Comparison of ENCODE assay signal across 8 cellular contexts in genomic region chr9:129823163-129823933, GRCh38. TPM values are rescaled to one million over a fixed set of nuclear protein-coding genes. Genes with fewer than 3 reads are reported as not detected.
DNase-seq lines count a peak whose midpoint lies in the region; ATAC-seq and TF ChIP-seq lines count a peak whose summit lies in the region.

No MANE protein-coding gene starts in this region.

- peaks cover 45% of the 10 kb centered on the region for H3K36me3 Mint-ChIP-seq in CD8-positive, alpha-beta T cell
- peaks cover 46% of the 10 kb centered on the region for H3K36me3 Mint-ChIP-seq in endodermal cell (ENCODE audit: low read depth)

- peaks cover 9% of the 10 kb centered on the region for H3K4me1 ChIP-seq in CD8-positive, alpha-beta T cell (ENCODE audit: insufficient read depth, low read length)
- H3K4me1 ChIP-seq in HCT116 (ENCODE audit: control insufficient read depth in 1 of 2, insufficient read depth in 2 of 2, low read length in 2 of 2) (peaks cover 0 to 7% of the 10 kb centered on the region in 2 experiments; a peak in 2 of 4 replicates), endodermal cell (ENCODE audit: control insufficient read depth, insufficient read depth, low read length) (no peaks in the 10 kb centered on the region), mucosa of rectum (ENCODE audit: control insufficient read depth in 2 of 2, insufficient read depth in 2 of 2, low read length in 2 of 2) (peaks cover 3 to 7% of the 10 kb centered on the region in 2 donors)

- H3K9me2 ChIP-seq in HCT116 (ENCODE audit: insufficient read depth) = no peaks in the 10 kb centered on the region

- H4K20me1 ChIP-seq in HCT116 (ENCODE audit: insufficient read depth) = no peaks in the 10 kb centered on the region

- peaks cover 25% of the 10 kb centered on the region for H3K36me3 ChIP-seq in CD8-positive, alpha-beta T cell (ENCODE audit: insufficient read depth, low read length)
- peaks cover 13 to 14% of the 10 kb centered on the region in 2 experiments; a peak in 3 of 4 replicates for H3K36me3 ChIP-seq in HCT116 (ENCODE audit: control insufficient read depth in 1 of 2, insufficient read depth in 2 of 2, low read length in 2 of 2)
- peaks cover 40% of the 10 kb centered on the region for H3K36me3 ChIP-seq in SK-N-MC (ENCODE audit: insufficient read depth, low read length)
- H3K36me3 ChIP-seq in endodermal cell (ENCODE audit: control insufficient read depth, insufficient read depth, low read length) = peaks cover 50% of the 10 kb centered on the region
- H3K36me3 ChIP-seq in mucosa of rectum (ENCODE audit: control insufficient read depth in 2 of 2, insufficient read depth in 2 of 2, low read length in 2 of 2) = peaks cover 23 to 38% of the 10 kb centered on the region in 2 donors

- POLR2A ChIA-PET in CD8-positive, alpha-beta T cell (lab: Charles Lee) = interaction anchor here (1.2 to 3.6 kb wide), 2 partner anchors 11 to 20 kb away, joined by 3 to 9 read pairs; partner anchors contain the start of genes C9orf78, TOR1B and USP20
- POLR2A ChIA-PET in HCT116 (lab: Charles Lee) = no interaction called here

- H3K27me3 ChIP-seq in CD8-positive, alpha-beta T cell (ENCODE audit: insufficient read depth, low read length) = no peaks in the 10 kb centered on the region
- no peaks in the 10 kb centered on the region for H3K27me3 ChIP-seq in HCT116 (ENCODE audit: insufficient read depth, low read length)
- no peaks in the 10 kb centered on the region for H3K27me3 ChIP-seq in endodermal cell (ENCODE audit: control insufficient read depth, insufficient read depth, low read length, poor library complexity, severe bottlenecking)
- H3K27me3 ChIP-seq in mucosa of rectum (ENCODE audit: control insufficient read depth in 2 of 2, insufficient read depth in 2 of 2, low read length in 2 of 2) = no peaks in the 10 kb centered on the region

- peak overlapping the region; percentile 53 for H3K27ac ChIP-seq in CD8-positive, alpha-beta T cell (ENCODE audit: low read depth, low read length)
- peak overlapping the region; percentile 83; the same call in 1 of the 2 replicates for H3K27ac ChIP-seq in HCT116 (ENCODE audit: low read depth, low read length)
- H3K27ac ChIP-seq in SK-N-MC = no peak overlapping the region
- no peak overlapping the region for H3K27ac ChIP-seq in endodermal cell (ENCODE audit: low read depth, low read length)
- peak overlapping the region; percentile 57 to 76 for H3K27ac ChIP-seq in mucosa of rectum (ENCODE audit: low read depth in 2 of 2, low read length in 2 of 2)

- no peaks in the 10 kb centered on the region for H3K27me3 Mint-ChIP-seq in CD8-positive, alpha-beta T cell (ENCODE audit: low read depth)
- H3K27me3 Mint-ChIP-seq in endodermal cell (ENCODE audit: insufficient read depth) = no peaks in the 10 kb centered on the region

- no peak overlapping the region for H2AFZ ChIP-seq in HCT116 (ENCODE audit: low read depth, low read length, poor library complexity, severe bottlenecking)

- peaks cover 11% of the 10 kb centered on the region for H3K79me2 ChIP-seq in HCT116 (ENCODE audit: insufficient read depth, low read length)

- RAD21 ChIA-PET in HCT116 (lab: Charles Lee; ENCODE audit: low non-redundant PET in 1 of 2, low total read pairs in 2 of 2, uncharacterized antibody in 2 of 2, unreplicated experiment in 2 of 2) = no interaction called here

- H3K9me3 ChIP-seq in CD8-positive, alpha-beta T cell (ENCODE audit: low read length) = no peaks in the 10 kb centered on the region
- H3K9me3 ChIP-seq in HCT116 (ENCODE audit: control insufficient read depth in 1 of 2, insufficient read depth in 1 of 2, low read depth in 1 of 2, low read length in 2 of 2) (no peaks in the 10 kb centered on the region), SK-N-MC (ENCODE audit: low read depth, low read length) (no peaks in the 10 kb centered on the region), endodermal cell (ENCODE audit: control insufficient read depth, low read length) (no peaks in the 10 kb centered on the region), mucosa of rectum (ENCODE audit: control insufficient read depth in 2 of 2, low read length in 2 of 2) (no peaks in the 10 kb centered on the region)

- peak overlapping the region; percentile 75 for H3K27ac Mint-ChIP-seq in CD8-positive, alpha-beta T cell
- peak overlapping the region; percentile 86 for H3K27ac Mint-ChIP-seq in endodermal cell

- CTCF ChIA-PET in CD8-positive, alpha-beta T cell (lab: Charles Lee) = no interaction called here
- CTCF ChIA-PET in HCT116 (lab: Charles Lee) = no interaction called here

- DNase-seq in CD8-positive, alpha-beta T cell = peak in 3 of 7 experiments; percentile 17 to 34 (median 22)
- DNase-seq in HCT116 (ENCODE audit: low read depth, low spot score) (no peak), SK-N-MC (ENCODE audit: low read depth, low spot score) (no peak), endodermal cell (peak; percentile 73), COR-L47 (lab: John Stamatoyannopoulos, UW) (no peak), NCI-H524 (lab: John Stamatoyannopoulos, UW) (no peak)

- no TSS peak for BruUV-seq in HCT116 (replicated peaks; lab: Mats Ljungman, UMichigan)

- peaks cover 16% of the 10 kb centered on the region for H3K4me1 Mint-ChIP-seq in CD8-positive, alpha-beta T cell (ENCODE audit: low read depth)
- H3K4me1 Mint-ChIP-seq in endodermal cell = peaks cover 8% of the 10 kb centered on the region

- peak overlapping the region; percentile 89 for H3K4me3 Mint-ChIP-seq in CD8-positive, alpha-beta T cell
- H3K4me3 Mint-ChIP-seq in endodermal cell = peak overlapping the region; percentile 69

- peak overlapping the region; percentile 87 for H3K4me3 ChIP-seq in CD8-positive, alpha-beta T cell (ENCODE audit: low read depth, low read length)
- H3K4me3 ChIP-seq in HCT116 (replicated peaks in 1 of 2; ENCODE audit: low read depth in 1 of 2, low read length in 2 of 2) (peak overlapping the region; percentile 78 to 88), SK-N-MC (peak overlapping the region; percentile 96), endodermal cell (ENCODE audit: low read length) (peak overlapping the region; percentile 85), mucosa of rectum (ENCODE audit: low read length in 2 of 2) (peak overlapping the region; percentile 79 to 94)

- peak overlapping the region; percentile 84 for H3K4me2 ChIP-seq in HCT116 (ENCODE audit: low read length)

- peak overlapping the region; percentile 83 for H3K9ac ChIP-seq in HCT116 (ENCODE audit: low read length)
- peak overlapping the region; percentile 89 for H3K9ac ChIP-seq in SK-N-MC (ENCODE audit: insufficient read length)
- peak overlapping the region; percentile 64 for H3K9ac ChIP-seq in endodermal cell (ENCODE audit: extremely low read depth, low read length, poor library complexity, severe bottlenecking)
- peak overlapping the region; percentile 72 to 79 for H3K9ac ChIP-seq in mucosa of rectum (ENCODE audit: low read depth in 1 of 2, low read length in 2 of 2)

- peak; percentile 29 for ATAC-seq in CD8-positive, alpha-beta T cell
- ATAC-seq in HCT116 (peak; percentile 24), HG03095 (IDR thresholded peaks at IDR 0.05; ENCODE audit: unreplicated experiment) (no peak)

- 3 to 16% methylated on average over 6 to 25 of the region's 32 CpGs for WGBS in endodermal cell (ENCODE audit: insufficient coverage in 1 of 2, insufficient read length in 1 of 2), 2 experiments

- intact Hi-C loops in CD8-positive, alpha-beta T cell (cut with DNase I, micrococcal nuclease) = loop anchor here in 1 of 2 experiments (5.0 kb wide), 1 partner anchor 229 kb away; the partner anchor contains the start of gene GPR107
- intact Hi-C loops in HCT116 (cut with micrococcal nuclease) = no loop called here

- H3K9me3 Mint-ChIP-seq in CD8-positive, alpha-beta T cell = no peaks in the 10 kb centered on the region
- no peaks in the 10 kb centered on the region for H3K9me3 Mint-ChIP-seq in endodermal cell

- no peak for TF ChIP-seq RAD21 in HCT116 (IDR thresholded peaks at IDR 0.05; ENCODE audit: low read depth)

- TF ChIP-seq POLR2A in HCT116 (IDR thresholded peaks at IDR 0.05; ENCODE audit: borderline replicate concordance, extremely low read depth, insufficient read depth, insufficient read length) = no peak

- TF ChIP-seq CTCF in CD8-positive, alpha-beta T cell (IDR thresholded peaks at IDR 0.05) = no peak
- TF ChIP-seq CTCF in HCT116 (IDR thresholded peaks at IDR 0.05 in 2 of 3, conservative IDR thresholded peaks at IDR 0.05 in 1 of 3; ENCODE audit: borderline replicate concordance in 1 of 3, insufficient read depth in 1 of 3, low read depth in 2 of 3, low read length in 2 of 3) (no peak), endodermal cell (conservative IDR thresholded peaks at IDR 0.05) (no peak)

TF ChIP-seq in HCT116, 20 proteins besides CTCF, POLR2A, EP300 and RAD21 (continues in another document):
- TF ChIP-seq FOSL1 (IDR thresholded peaks at IDR 0.05; ENCODE audit: low read depth) (no peak), CEBPB (IDR thresholded peaks at IDR 0.05; ENCODE audit: low read depth) (no peak)

RNA-seq across cellular contexts. Expression of gene TOR1A, which starts 0.6 kb away (rescaled TPM):
- 10 to 100 TPM; 18.9 to 19.6 TPM for total RNA-seq in CD8-positive, alpha-beta T cell
- total RNA-seq in HCT116 (2021; ENCODE audit: unreplicated experiment) (24.4 TPM), endodermal cell (10 to 100 TPM; 48.4 to 49.9 TPM)
- 19.7 and 24.7 TPM in 2 replicates for polyA plus RNA-seq in HCT116 (2012)
- polyA plus RNA-seq in endodermal cell (2013, experiment 1 of 2) = 40.8 TPM
- 38.2 TPM for polyA plus RNA-seq in endodermal cell (2013, experiment 2 of 2)

RNA-seq across cellular contexts. Expression of gene C9orf78, which starts 11.7 kb away (rescaled TPM):
- 100 to 1,000 TPM; 176 to 190 TPM for total RNA-seq in CD8-positive, alpha-beta T cell
- total RNA-seq in HCT116 (2021; ENCODE audit: unreplicated experiment) (41.4 TPM), endodermal cell (10 to 100 TPM; 29.9 to 34.1 TPM)
- polyA plus RNA-seq in HCT116 (2012) = 43.3 and 43.5 TPM in 2 replicates
- polyA plus RNA-seq in endodermal cell (2013, experiment 1 of 2) = 42.8 TPM
- 38.7 TPM for polyA plus RNA-seq in endodermal cell (2013, experiment 2 of 2)

RNA-seq across cellular contexts. Expression of gene USP20, which starts 11.9 kb away (rescaled TPM):
- total RNA-seq in CD8-positive, alpha-beta T cell = 10 to 100 TPM; 83.5 to 91.0 TPM
- total RNA-seq in HCT116 (2021; ENCODE audit: unreplicated experiment) (16.8 TPM), endodermal cell (10 to 100 TPM; 24.4 to 25.8 TPM)
- polyA plus RNA-seq in HCT116 (2012) = 12.8 and 16.3 TPM in 2 replicates
- polyA plus RNA-seq in endodermal cell (2013, experiment 1 of 2) = 23.8 TPM
- polyA plus RNA-seq in endodermal cell (2013, experiment 2 of 2) = 20.7 TPM

RNA-seq across cellular contexts. Expression of gene TOR1B, which starts 20.4 kb away (rescaled TPM):
- 10 to 100 TPM; 21.3 to 22.4 TPM for total RNA-seq in CD8-positive, alpha-beta T cell
- total RNA-seq in HCT116 (2021; ENCODE audit: unreplicated experiment) (19.0 TPM), endodermal cell (10 to 100 TPM; 15.2 to 16.9 TPM)
- 12.2 and 13.8 TPM in 2 replicates for polyA plus RNA-seq in HCT116 (2012)
- 18.2 TPM for polyA plus RNA-seq in endodermal cell (2013, experiment 1 of 2)
- polyA plus RNA-seq in endodermal cell (2013, experiment 2 of 2) = 15.5 TPM

Comparison
In these comparisons a context has a peak if more than half of its experiments do, and no peak if none do; other contexts are left out.
1. H3K27ac ChIP-seq: peak in CD8-positive, alpha-beta T cell (single experiment), HCT116 (single experiment) and mucosa of rectum (2 of 2); none in SK-N-MC (single experiment) and endodermal cell (single experiment).
2. Peak in every context shown above with its lines, with median percentiles within 50 percentile points of each other: H3K4me3 ChIP-seq and H3K9ac ChIP-seq.